In genomic region chr9:106829666-106830408, GRCh38 we compare ENCODE assay signal across 18 cellular contexts.
DNase-seq lines count a peak whose midpoint lies in the region; ATAC-seq lines count a peak whose summit lies in the region.
"Had no signal": no experiment of that assay in that cellular context is flagged by ENCODE, and none has a peak within 500 bp of the region (broad histone marks: within the 10 kb centered on the region; RNA-seq: fewer than 3 reads in every experiment).

No MANE protein-coding gene starts in this region.

- H3K9ac ChIP-seq in muscle layer of colon (ENCODE audit: low read length) (no peak overlapping the region), subcutaneous abdominal adipose tissue (ENCODE audit: low read length in 5 of 5) (no peak overlapping the region)

- peak; percentile 21 for DNase-seq in NCI-H510A treated with DMSO at 0.1 percent for 48 hours (lab: John Stamatoyannopoulos, UW)
- no peak for DNase-seq in NCI-H510A (lab: John Stamatoyannopoulos, UW)
- peak; percentile 43 for DNase-seq in fibroblast of the conjunctiva (ENCODE audit: low read depth)
- DNase-seq in activated CD4-positive, alpha-beta T cell treated with anti-CD3 and anti-CD28 coated beads, Interleukin-2, amount 50 U/mL, for 48 hours: no peak
- DNase-seq in activated CD8-positive, alpha-beta memory T cell treated with anti-CD3 and anti-CD28 coated beads for 24 hours: no peak
- DNase-seq: activated CD4-positive, alpha-beta T cell treated with anti-CD3 and anti-CD28 coated beads, Interleukin-2, amount 10 ng/mL, durations not matched to agents 7 days and 5 days; activated effector memory CD4-positive, alpha-beta T cell treated with anti-CD3 and anti-CD28 coated beads, Interleukin-2, amount 50 U/mL, for 16 hours; adrenal gland; AML-193; NCI-H1048; NCI-H1930; NCI-H446 treated with DMSO at 0.1 percent for 48 hours; stimulated activated naive B cell treated with anti-CD40 and anti-IgM and Interleukin-4, amounts not matched to agents 10 μg/mL and 1 μg/mL and 100 μg/mL, for 72 hours; T-helper 1 cell had no signal

- peak overlapping the region in 1 of 2 donors; percentile 14 for H3K4me3 ChIP-seq in muscle layer of colon (ENCODE audit: low read depth in 1 of 2, low read length in 2 of 2)
- no peak overlapping the region for H3K4me3 ChIP-seq in subcutaneous abdominal adipose tissue (ENCODE audit: low read depth in 1 of 5, low read length in 5 of 5)
- H3K4me3 ChIP-seq: adrenal gland had no signal

- H3K4me1 ChIP-seq in muscle layer of colon (ENCODE audit: insufficient read depth, low read length) (peaks cover 24% of the 10 kb centered on the region), subcutaneous abdominal adipose tissue (ENCODE audit: control insufficient read depth in 5 of 5, insufficient read depth in 5 of 5, low read length in 5 of 5) (peaks cover 0 to 17% (median 14%) of the 10 kb centered on the region in 5 donors)
- H3K4me1 ChIP-seq: adrenal gland had no signal

- no peaks in the 10 kb centered on the region for H3K36me3 ChIP-seq in muscle layer of colon (ENCODE audit: insufficient read depth, low read length)
- no peaks in the 10 kb centered on the region for H3K36me3 ChIP-seq in subcutaneous abdominal adipose tissue (ENCODE audit: control insufficient read depth in 5 of 5, insufficient read depth in 5 of 5, low read length in 5 of 5)
- H3K36me3 ChIP-seq: adrenal gland had no signal

- no peak for ATAC-seq in GM19455 (IDR thresholded peaks at IDR 0.05; ENCODE audit: unreplicated experiment)
- ATAC-seq: stimulated activated naive B cell treated with anti-CD40 and anti-IgM and Interleukin-4, amounts not matched to agents 10 μg/mL and 1 μg/mL and 100 μg/mL, for 72 hours had no signal

- H3K9me3 ChIP-seq in muscle layer of colon (ENCODE audit: low read length) (no peaks in the 10 kb centered on the region), subcutaneous abdominal adipose tissue (ENCODE audit: control insufficient read depth in 5 of 5, low read length in 5 of 5) (peaks cover 0 to 1% (median 0%) of the 10 kb centered on the region in 5 donors)
- H3K9me3 ChIP-seq: adrenal gland had no signal

- peak overlapping the region; percentile 54 for H3K27ac ChIP-seq in muscle layer of colon (ENCODE audit: low read depth, low read length)
- H3K27ac ChIP-seq in subcutaneous abdominal adipose tissue (ENCODE audit: low read depth, low read length): peak overlapping the region; percentile 19
- H3K27ac ChIP-seq: 22Rv1, adrenal gland had no signal

- H3K27me3 ChIP-seq in muscle layer of colon (ENCODE audit: control insufficient read depth in 1 of 2, insufficient read depth in 2 of 2, low read length in 2 of 2) (no peaks in the 10 kb centered on the region), subcutaneous abdominal adipose tissue (ENCODE audit: control insufficient read depth in 5 of 5, insufficient read depth in 4 of 5, low read length in 5 of 5) (no peaks in the 10 kb centered on the region)
- H3K27me3 ChIP-seq: adrenal gland had no signal

Comparison
In these comparisons a context has a peak if more than half of its experiments do, and no peak if none do; other contexts are left out.
1. DNase-seq: peak in NCI-H510A treated with DMSO at 0.1 percent for 48 hours (single experiment) and fibroblast of the conjunctiva (single experiment); none in NCI-H510A (single experiment), activated CD4-positive, alpha-beta T cell treated with anti-CD3 and anti-CD28 coated beads, Interleukin-2, amount 50 U/mL, for 48 hours (0 of 2) and activated CD8-positive, alpha-beta memory T cell treated with anti-CD3 and anti-CD28 coated beads for 24 hours (single experiment).